In the genomic region with DNA sequence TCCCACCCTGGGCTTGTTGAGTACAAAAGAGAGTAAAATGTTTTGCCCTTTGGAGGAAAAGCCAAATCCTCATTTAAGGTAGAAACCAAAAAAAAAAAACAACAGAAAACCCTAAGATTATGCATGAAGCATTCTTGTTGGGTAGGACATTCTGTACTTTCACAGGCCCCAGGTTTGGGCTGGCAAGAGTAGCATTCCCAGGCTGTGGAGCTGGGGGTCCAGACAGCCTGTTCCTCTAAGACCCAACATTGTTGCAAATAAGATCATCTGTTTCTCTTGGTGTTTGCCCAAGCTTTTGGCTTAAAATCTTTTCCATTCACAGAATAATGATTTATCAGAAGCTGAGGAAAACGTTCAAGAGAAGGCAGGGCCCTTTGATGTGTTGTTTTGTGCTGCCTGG, we compare ENCODE assay signal across 17 cellular contexts.
DNase-seq lines count a peak whose midpoint lies in the region; ATAC-seq, FAIRE-seq and TF ChIP-seq lines count a peak whose summit lies in the region.
"Had no signal": no experiment of that assay in that cellular context is flagged by ENCODE, and none has a peak within 500 bp of the region (broad histone marks: within the 10 kb centered on the region; RNA-seq: fewer than 3 reads in every experiment).

No MANE protein-coding gene starts in this region.

- H3K27me3 Mint-ChIP-seq in activated T-cell treated with anti-CD3 and anti-CD28 coated beads, Interleukin-2, amount 50 U/mL, for 24 hours: no peaks in the 10 kb centered on the region
- H3K27me3 Mint-ChIP-seq in activated naive CD8-positive, alpha-beta T cell treated with anti-CD3 and anti-CD28 coated beads for 36 hours: no peaks in the 10 kb centered on the region
- H3K27me3 Mint-ChIP-seq in immature natural killer cell (ENCODE audit: low read depth in 3 of 3): peaks cover 7 to 11% (median 7%) of the 10 kb centered on the region in 3 donors
- H3K27me3 Mint-ChIP-seq: activated naive CD4-positive, alpha-beta T cell treated with anti-CD3 and anti-CD28 coated beads, Interleukin-2, amount 10 ng/mL, durations not matched to agents 7 days and 5 days had no signal

- WGBS in testis, 2 donors: 10 to 15% methylated on average over 1 of the region's 1 CpG
- WGBS in pancreas, 2 donors: 27 to 29% methylated on average over 1 of the region's 1 CpG

- no peaks in the 10 kb centered on the region for H3K27me3 ChIP-seq in testis
- no peaks in the 10 kb centered on the region for H3K27me3 ChIP-seq in pancreas
- H3K27me3 ChIP-seq: upper lobe of right lung had no signal

- peak overlapping the region; percentile 96 for H3K27ac Mint-ChIP-seq in activated T-cell treated with anti-CD3 and anti-CD28 coated beads, Interleukin-2, amount 50 U/mL, for 24 hours
- H3K27ac Mint-ChIP-seq in activated naive CD8-positive, alpha-beta T cell treated with anti-CD3 and anti-CD28 coated beads for 36 hours: peak overlapping the region; percentile 9
- peak overlapping the region; percentile 30 to 98 (median 96) for H3K27ac Mint-ChIP-seq in immature natural killer cell
- H3K27ac Mint-ChIP-seq: activated naive CD4-positive, alpha-beta T cell treated with anti-CD3 and anti-CD28 coated beads, Interleukin-2, amount 10 ng/mL, durations not matched to agents 7 days and 5 days had no signal

- H3K27ac ChIP-seq in testis (peak overlapping the region; percentile 89 to 93), pancreas (no peak overlapping the region)

- H3K36me3 Mint-ChIP-seq in activated T-cell treated with anti-CD3 and anti-CD28 coated beads, Interleukin-2, amount 50 U/mL, for 24 hours (ENCODE audit: low read depth): peaks cover 95% of the 10 kb centered on the region
- peaks cover 34% of the 10 kb centered on the region for H3K36me3 Mint-ChIP-seq in activated naive CD8-positive, alpha-beta T cell treated with anti-CD3 and anti-CD28 coated beads for 36 hours
- H3K36me3 Mint-ChIP-seq in immature natural killer cell: peaks cover 23 to 59% (median 30%) of the 10 kb centered on the region in 3 donors

- no peak for TF ChIP-seq POLR2A in testis (IDR thresholded peaks at IDR 0.05)

- no peak overlapping the region for H3K4me3 ChIP-seq in testis
- H3K4me3 ChIP-seq in pancreas: no peak overlapping the region
- H3K4me3 ChIP-seq: upper lobe of right lung had no signal

- FAIRE-seq in pancreas (lab: Jason Lieb, UNC): no peak

- ATAC-seq in GM18517 (IDR thresholded peaks at IDR 0.05; ENCODE audit: unreplicated experiment): no peak
- ATAC-seq in pancreas: no peak
- ATAC-seq: upper lobe of right lung had no signal

- H3K9me3 Mint-ChIP-seq in activated T-cell treated with anti-CD3 and anti-CD28 coated beads, Interleukin-2, amount 50 U/mL, for 24 hours: no peaks in the 10 kb centered on the region
- H3K9me3 Mint-ChIP-seq in activated naive CD8-positive, alpha-beta T cell treated with anti-CD3 and anti-CD28 coated beads for 36 hours: no peaks in the 10 kb centered on the region
- H3K9me3 Mint-ChIP-seq in immature natural killer cell: no peaks in the 10 kb centered on the region
- H3K9me3 Mint-ChIP-seq: activated naive CD4-positive, alpha-beta T cell treated with anti-CD3 and anti-CD28 coated beads, Interleukin-2, amount 10 ng/mL, durations not matched to agents 7 days and 5 days had no signal

- intact Hi-C loops in testis (cut with DNase I; ENCODE audit: low total_unique reads) (loop anchor here (10.0 kb wide), 1 partner anchor 119 kb away; a partner anchor contains a TSS), pancreas (cut with DNase I) (loop anchor here in 1 of 3 donors (10.0 kb wide), 1 partner anchor 109 kb away; no protein-coding TSS in a partner anchor)

- no peak for DNase-seq in activated T-cell treated with anti-CD3 and anti-CD28 coated beads, Interleukin-2, amount 50 U/mL, for 24 hours
- no peak for DNase-seq in activated T-cell treated with anti-CD3 and anti-CD28 coated beads for 4 hours
- DNase-seq in activated naive CD8-positive, alpha-beta T cell treated with anti-CD3 and anti-CD28 coated beads for 36 hours: no peak
- no peak for DNase-seq in immature natural killer cell
- peak; percentile 83 for DNase-seq in testis
- no peak for DNase-seq in pancreas
- DNase-seq in NCI-H146 (lab: John Stamatoyannopoulos, UW): no peak
- DNase-seq: activated CD4-positive, CD25-positive, alpha-beta regulatory T cell; activated naive CD4-positive, alpha-beta T cell treated with anti-CD3 and anti-CD28 coated beads, Interleukin-2, amount 10 ng/mL, durations not matched to agents 7 days and 5 days; DND-41; effector CD8-positive, alpha-beta T cell; GOT3; mesendoderm; NCI-H1417 treated with DMSO at 0.1 percent for 48 hours; SHP77; upper lobe of right lung had no signal

- no peak for TF ChIP-seq CTCF in testis (IDR thresholded peaks at IDR 0.05)
- TF ChIP-seq CTCF in pancreas (IDR thresholded peaks at IDR 0.05): no peak

- H3K9me3 ChIP-seq in testis (no peaks in the 10 kb centered on the region), pancreas (no peaks in the 10 kb centered on the region)
- H3K9me3 ChIP-seq: upper lobe of right lung had no signal

- H3K4me1 ChIP-seq in testis (peaks cover 76% of the 10 kb centered on the region), pancreas (peaks cover 0 to 8% (median 4%) of the 10 kb centered on the region in 3 donors)

- peaks cover 45% of the 10 kb centered on the region for H3K4me1 Mint-ChIP-seq in activated T-cell treated with anti-CD3 and anti-CD28 coated beads, Interleukin-2, amount 50 U/mL, for 24 hours (ENCODE audit: low read depth)
- peaks cover 24% of the 10 kb centered on the region for H3K4me1 Mint-ChIP-seq in activated naive CD8-positive, alpha-beta T cell treated with anti-CD3 and anti-CD28 coated beads for 36 hours
- H3K4me1 Mint-ChIP-seq in immature natural killer cell: peaks cover 37 to 44% of the 10 kb centered on the region in 2 donors

- H3K36me3 ChIP-seq in testis (ENCODE audit: low read depth, missing control alignments) (no peaks in the 10 kb centered on the region), pancreas (no peaks in the 10 kb centered on the region)

- H3K4me3 Mint-ChIP-seq in activated T-cell treated with anti-CD3 and anti-CD28 coated beads, Interleukin-2, amount 50 U/mL, for 24 hours: no peak overlapping the region
- H3K4me3 Mint-ChIP-seq in activated naive CD8-positive, alpha-beta T cell treated with anti-CD3 and anti-CD28 coated beads for 36 hours: no peak overlapping the region
- peak overlapping the region in 1 of 5 donors; percentile 12 for H3K4me3 Mint-ChIP-seq in immature natural killer cell
- H3K4me3 Mint-ChIP-seq: activated naive CD4-positive, alpha-beta T cell treated with anti-CD3 and anti-CD28 coated beads, Interleukin-2, amount 10 ng/mL, durations not matched to agents 7 days and 5 days had no signal

Comparison
In these comparisons a context has a peak if more than half of its experiments do, and no peak if none do; other contexts are left out.
1. H3K27ac Mint-ChIP-seq: peak in every context shown above with its lines; median percentile 96 in activated T-cell treated with anti-CD3 and anti-CD28 coated beads, Interleukin-2, amount 50 U/mL, for 24 hours; 96 in immature natural killer cell; 9 in activated naive CD8-positive, alpha-beta T cell treated with anti-CD3 and anti-CD28 coated beads for 36 hours.
2. H3K27ac ChIP-seq: peak in testis (2 of 2); none in pancreas (0 of 4).